In the genomic region with DNA sequence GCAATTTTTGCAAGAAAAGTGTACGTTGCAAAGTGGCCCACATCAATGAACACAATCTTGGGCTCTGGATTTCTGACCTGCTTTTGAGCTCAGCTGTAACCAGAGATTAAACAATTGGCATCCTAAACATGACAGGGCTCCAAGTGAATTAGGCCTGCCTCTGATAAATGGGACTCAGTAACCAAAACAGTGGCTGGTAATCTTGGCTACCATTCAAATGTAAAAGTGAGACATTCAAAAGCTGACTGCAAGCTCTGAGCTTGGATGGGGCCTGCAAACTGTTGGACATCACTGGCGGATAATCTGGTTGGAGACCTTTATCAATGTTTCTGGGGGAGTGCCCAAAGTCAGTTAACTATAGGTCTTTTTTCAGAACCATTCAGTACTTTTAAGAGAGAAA, we compare ENCODE assay signal across 23 cellular contexts.
A peak's percentile ranks its signal among the peaks of the same experiment; 100 is the strongest.
DNase-seq lines count a peak whose midpoint lies in the region; ATAC-seq and TF ChIP-seq lines count a peak whose summit lies in the region.
"Had no signal": no experiment of that assay in that cellular context is flagged by ENCODE, and none has a peak within 500 bp of the region (broad histone marks: within the 10 kb centered on the region; RNA-seq: fewer than 3 reads in every experiment).

No MANE protein-coding gene starts in this region.

- H3K27ac ChIP-seq in iPS-20b (ENCODE audit: low read length) (peak overlapping the region; percentile 58), gastroesophageal sphincter (no peak overlapping the region), spleen (no peak overlapping the region)
- H3K27ac ChIP-seq: BLaER1 treated with 17β-estradiol and CSF1 and Interleukin-3, amounts not matched to agents 10 nM and 100 nM; GM23248; KMS-11; parathyroid adenoma; sigmoid colon; upper lobe of left lung had no signal

- no peak for TF ChIP-seq EP300 in gastroesophageal sphincter (IDR thresholded peaks at IDR 0.05)

- intact Hi-C loops in spleen (cut with DNase I; ENCODE audit: low total_unique reads), result no loop called here

- H3K36me3 ChIP-seq in iPS-20b (ENCODE audit: insufficient read depth, low read depth, low read length) (peaks cover 6% of the 10 kb centered on the region; the same call in 1 of the 2 replicates), gastroesophageal sphincter (peaks cover 0 to 9% of the 10 kb centered on the region in 2 donors), spleen (peaks cover 0 to 14% (median 0%) of the 10 kb centered on the region in 6 donors)
- H3K36me3 ChIP-seq: sigmoid colon, upper lobe of left lung had no signal

- TF ChIP-seq CTCF in fibroblast of pulmonary artery (IDR thresholded peaks at IDR 0.05; ENCODE audit: low read length, missing control alignments) (no peak), gastroesophageal sphincter (IDR thresholded peaks at IDR 0.05) (no peak), spleen (IDR thresholded peaks at IDR 0.05 in 8 of 11, conservative IDR thresholded peaks at IDR 0.05 in 3 of 11) (no peak)

- peaks cover 17% of the 10 kb centered on the region; the same call in 1 of the 2 replicates for H3K4me1 ChIP-seq in iPS-20b (ENCODE audit: insufficient read depth, low read length)
- peaks cover 0 to 14% (median 0%) of the 10 kb centered on the region in 3 donors for H3K4me1 ChIP-seq in gastroesophageal sphincter
- H3K4me1 ChIP-seq in spleen, result no peaks in the 10 kb centered on the region
- H3K4me1 ChIP-seq: sigmoid colon, upper lobe of left lung had no signal

- WGBS in gastroesophageal sphincter (ENCODE audit: low coverage in 1 of 2), 2 donors, result 0 to 52% methylated on average over 1 to 2 of the region's 2 CpGs
- WGBS in spleen, 5 donors, result 89 to 100% (median 95%) methylated on average over 2 of the region's 2 CpGs

- H3K9ac ChIP-seq in iPS-20b (ENCODE audit: low read depth, low read length), result peak overlapping the region; percentile 25; the same call in 1 of the 2 replicates
- H3K9ac ChIP-seq: BLaER1 treated with 17β-estradiol and CSF1 and Interleukin-3, amounts not matched to agents 10 nM and 100 nM; GM23248; KMS-11; parathyroid adenoma had no signal

- TF ChIP-seq POLR2A in gastroesophageal sphincter (IDR thresholded peaks at IDR 0.05) (no peak), spleen (IDR thresholded peaks at IDR 0.05) (no peak)

- H3K4me3 ChIP-seq in fibroblast of pulmonary artery (replicated peaks; ENCODE audit: low read depth, low read length), result no peak overlapping the region
- H3K4me3 ChIP-seq in iPS-20b (ENCODE audit: low read length), result peak overlapping the region; percentile 39; the same call in 1 of the 2 replicates
- no peak overlapping the region for H3K4me3 ChIP-seq in gastroesophageal sphincter
- H3K4me3 ChIP-seq in spleen, result no peak overlapping the region
- H3K4me3 ChIP-seq: BLaER1 treated with 17β-estradiol and CSF1 and Interleukin-3, amounts not matched to agents 10 nM and 100 nM; GM23248; sigmoid colon; upper lobe of left lung had no signal

- DNase-seq in ELF-1 (ENCODE audit: low read depth, low spot score) (peak; percentile 44), NCI-H82 (lab: John Stamatoyannopoulos, UW) (peak; percentile 79), fibroblast of pulmonary artery (ENCODE audit: low read depth) (peak; percentile 20), MV-4-11 (lab: John Stamatoyannopoulos, UW) (no peak), spleen (no peak)
- no peak for DNase-seq in activated CD8-positive, alpha-beta memory T cell treated with anti-CD3 and anti-CD28 coated beads for 24 hours
- DNase-seq: activated naive CD4-positive, alpha-beta T cell treated with anti-CD3 and anti-CD28 coated beads for 36 hours; activated T-cell treated with anti-CD3 and anti-CD28 coated beads, Interleukin-2, amount 50 U/mL, for 48 hours; amniotic stem cell; foreskin melanocyte; GM23248; midbrain; NCI-H187 treated with DMSO at 0.1 percent for 48 hours; NCI-H69; SHP77; sigmoid colon; upper lobe of left lung had no signal

- H3K9me3 ChIP-seq in iPS-20b (ENCODE audit: insufficient read depth, low read depth, low read length), result no peaks in the 10 kb centered on the region
- H3K9me3 ChIP-seq in gastroesophageal sphincter, result no peaks in the 10 kb centered on the region
- no peaks in the 10 kb centered on the region for H3K9me3 ChIP-seq in spleen
- H3K9me3 ChIP-seq: sigmoid colon, upper lobe of left lung had no signal

- no peak for ATAC-seq in gastroesophageal sphincter
- ATAC-seq: natural killer cell treated with Interleukin-12 subunit alpha and Interleukin-12 subunit beta and Interleukin-15 and Interleukin-18, amount 100 ng/mL, for 72 hours had no signal

- H3K27me3 ChIP-seq in iPS-20b (ENCODE audit: insufficient read depth, low read length) (no peaks in the 10 kb centered on the region), gastroesophageal sphincter (no peaks in the 10 kb centered on the region), spleen (replicated peaks in 1 of 7) (no peaks in the 10 kb centered on the region)
- H3K27me3 ChIP-seq: BLaER1 treated with 17β-estradiol and CSF1 and Interleukin-3, amounts not matched to agents 10 nM and 100 nM; sigmoid colon; upper lobe of left lung had no signal

Comparison
In these comparisons a context has a peak if more than half of its experiments do, and no peak if none do; other contexts are left out.
1. DNase-seq: peak in ELF-1 (single experiment), NCI-H82 (single experiment) and fibroblast of pulmonary artery (single experiment); none in MV-4-11 (single experiment), spleen (single experiment) and activated CD8-positive, alpha-beta memory T cell treated with anti-CD3 and anti-CD28 coated beads for 24 hours (single experiment).